In genomic region chr4:183241771-183242170, GRCh38 we compare ENCODE assay signal across 17 cellular contexts.
DNase-seq lines count a peak whose midpoint lies in the region; ATAC-seq and TF ChIP-seq lines count a peak whose summit lies in the region.
"Had no signal": no experiment of that assay in that cellular context is flagged by ENCODE, and none has a peak within 500 bp of the region (broad histone marks: within the 10 kb centered on the region; RNA-seq: fewer than 3 reads in every experiment).

No MANE protein-coding gene starts in this region.

- H2AFZ ChIP-seq in hepatocyte (no peak overlapping the region), smooth muscle cell (ENCODE audit: low read depth) (no peak overlapping the region)

- H3K9ac ChIP-seq in HUES6 (ENCODE audit: low read length) = no peak overlapping the region
- no peak overlapping the region for H3K9ac ChIP-seq in smooth muscle cell (ENCODE audit: low read depth)

- H3K36me3 ChIP-seq in HUES6 (ENCODE audit: control insufficient read depth, insufficient read depth, low read length) (peaks cover 50% of the 10 kb centered on the region), hepatocyte (replicated peaks; ENCODE audit: insufficient read depth, low read depth) (no peaks in the 10 kb centered on the region), smooth muscle cell (ENCODE audit: low read depth) (peaks cover 4% of the 10 kb centered on the region)

- H3K4me1 ChIP-seq in HUES6 (ENCODE audit: control insufficient read depth, insufficient read depth, low read length) (peaks cover 40% of the 10 kb centered on the region), hepatocyte (ENCODE audit: insufficient read depth) (peaks cover 13% of the 10 kb centered on the region), smooth muscle cell (ENCODE audit: low read depth) (peaks cover 3% of the 10 kb centered on the region)
- H3K4me1 ChIP-seq: tibial artery had no signal

- in situ Hi-C loops in G401 (cut with HindIII; ENCODE audit: low sequenced_read_pairs) = no loop called here

- H3K4me2 ChIP-seq in hepatocyte (no peak overlapping the region), smooth muscle cell (no peak overlapping the region)

- H3K9me2 ChIP-seq in hepatocyte (replicated peaks; ENCODE audit: insufficient read depth) = no peaks in the 10 kb centered on the region

- no peak for TF ChIP-seq CTCF in hepatocyte (IDR thresholded peaks at IDR 0.05; ENCODE audit: poor library complexity)
- no peak for TF ChIP-seq CTCF in smooth muscle cell (IDR thresholded peaks at IDR 0.05; ENCODE audit: borderline replicate concordance, insufficient read depth, poor library complexity, severe bottlenecking)

- H3K27me3 ChIP-seq in HUES6 (ENCODE audit: control insufficient read depth, insufficient read depth, low read length) (no peaks in the 10 kb centered on the region), hepatocyte (no peaks in the 10 kb centered on the region), smooth muscle cell (ENCODE audit: low read depth) (no peaks in the 10 kb centered on the region)
- H3K27me3 ChIP-seq: tibial artery had no signal

- H4K20me1 ChIP-seq in hepatocyte (ENCODE audit: insufficient read depth, poor library complexity, severe bottlenecking) (no peaks in the 10 kb centered on the region), smooth muscle cell (ENCODE audit: low read depth) (no peaks in the 10 kb centered on the region)

- ATAC-seq in GM21737 (IDR thresholded peaks at IDR 0.05; ENCODE audit: unreplicated experiment) = no peak

- 67% methylated on average over 6 of the region's 6 CpGs for WGBS in hepatocyte (ENCODE audit: low lambda C conversion rate, missing lambda C conversion rate)
- 67% methylated on average over 6 of the region's 6 CpGs for WGBS in smooth muscle cell (ENCODE audit: low lambda C conversion rate)

- H3K79me2 ChIP-seq in hepatocyte = no peaks in the 10 kb centered on the region
- H3K79me2 ChIP-seq in smooth muscle cell (ENCODE audit: low read depth) = no peaks in the 10 kb centered on the region

- H3K9me3 ChIP-seq in HUES6 (ENCODE audit: control insufficient read depth, insufficient read depth, low read depth, low read length) (no peaks in the 10 kb centered on the region), hepatocyte (ENCODE audit: low read depth) (no peaks in the 10 kb centered on the region), smooth muscle cell (replicated peaks; ENCODE audit: low read depth) (no peaks in the 10 kb centered on the region)

- DNase-seq in astrocyte of the hippocampus (ENCODE audit: low read depth, low spot score) (peak; percentile 19), hepatocyte (ENCODE audit: low spot score) (no peak), smooth muscle cell (lab: John Stamatoyannopoulos, UW; ENCODE audit: unreplicated experiment) (no peak), G401 (ENCODE audit: low spot score) (no peak), NOMO-1 treated with DMSO at 0.1 percent for 48 hours (lab: John Stamatoyannopoulos, UW; ENCODE audit: unreplicated experiment) (no peak), SIG-M5 treated with dmso at 0.1 percent for 504 hours (lab: John Stamatoyannopoulos, UW; ENCODE audit: unreplicated experiment) (no peak)
- DNase-seq: glutamatergic neuron; NCI-H1105 treated with DMSO at 0.1 percent for 48 hours; NCI-H2171; stimulated activated CD4-positive, alpha-beta T cell treated with anti-CD3 and anti-CD28 coated beads, Interleukin-4, amount 100 ng/mL, for 24 hours; stimulated activated CD8-positive, alpha-beta memory T cell treated with anti-CD3 and anti-CD28 coated beads, Interleukin-4, amount 100 ng/mL, for 48 hours; T-helper 1 cell; tibial artery had no signal

- no peaks in the 10 kb centered on the region for H3F3A ChIP-seq in smooth muscle cell (ENCODE audit: low read depth)

- H3K4me3 ChIP-seq in HUES6 (ENCODE audit: low read depth, low read length) (no peak overlapping the region), hepatocyte (no peak overlapping the region), smooth muscle cell (no peak overlapping the region)
- H3K4me3 ChIP-seq: tibial artery had no signal

- H3K27ac ChIP-seq in HUES6 (ENCODE audit: low read depth, low read length) = peak overlapping the region; percentile 46; the same call in 1 of the 2 replicates
- H3K27ac ChIP-seq in hepatocyte = peak overlapping the region; percentile 11
- H3K27ac ChIP-seq in smooth muscle cell (ENCODE audit: low read depth) = peak overlapping the region; percentile 47
- H3K27ac ChIP-seq: RWPE1, tibial artery, VCaP had no signal
